Comparison of ENCODE assay signal across 11 cellular contexts in the genomic region with DNA sequence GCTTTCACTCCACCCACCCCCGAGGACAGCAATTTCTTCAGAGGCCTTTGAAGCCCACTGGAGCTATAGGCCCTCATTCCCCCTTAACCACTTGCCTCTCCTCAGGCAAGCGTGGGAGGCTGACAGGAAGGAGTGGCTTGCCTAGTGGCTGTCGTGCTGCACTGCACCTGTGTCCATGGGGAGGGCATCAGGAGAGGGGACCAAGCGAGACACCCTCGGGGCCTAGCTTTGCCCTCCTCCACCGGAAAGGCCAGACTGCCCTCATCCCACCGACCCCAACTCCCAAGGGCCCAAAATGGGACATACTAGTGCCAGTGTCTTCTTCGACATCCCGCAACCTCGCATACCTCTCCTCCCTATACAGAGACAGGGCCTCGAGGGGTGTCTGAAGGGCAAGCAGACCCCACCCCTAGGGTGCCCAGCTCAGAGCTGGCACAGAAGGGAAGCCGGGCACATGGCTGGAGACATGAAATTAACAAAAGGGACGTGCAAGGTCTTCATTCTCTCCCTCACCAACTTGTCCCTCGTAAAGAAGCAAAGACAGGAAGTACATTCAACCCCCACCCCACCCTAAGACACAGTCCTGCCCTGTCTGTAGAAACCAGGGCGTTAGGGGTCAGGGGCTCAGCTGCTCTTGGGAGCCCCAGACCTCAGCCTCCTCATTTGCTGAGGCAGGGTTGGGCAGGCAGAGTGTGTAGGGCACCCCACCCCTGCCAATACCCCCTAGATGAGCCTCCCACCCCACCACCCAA. TPM values are rescaled to one million over a fixed set of nuclear protein-coding genes. Genes with fewer than 3 reads are reported as not detected.
DNase-seq lines count a peak whose midpoint lies in the region; ATAC-seq, FAIRE-seq and TF ChIP-seq lines count a peak whose summit lies in the region.
"Had no signal": no experiment of that assay in that cellular context is flagged by ENCODE, and none has a peak within 500 bp of the region (broad histone marks: within the 10 kb centered on the region; RNA-seq: fewer than 3 reads in every experiment).

No MANE protein-coding gene starts in this region.

- no peak overlapping the region for H3K4me3 ChIP-seq in HepG2 (replicated peaks in 1 of 3; ENCODE audit: insufficient read depth in 1 of 3, low read depth in 2 of 3, low read length in 3 of 3)
- H3K4me3 ChIP-seq: cardiac muscle cell had no signal

- TF ChIP-seq CTCF in CD14-positive monocyte (IDR thresholded peaks at IDR 0.05) (no peak), HepG2 (CRISPR knock-in tag; IDR thresholded peaks at IDR 0.05) (no peak), natural killer cell (IDR thresholded peaks at IDR 0.05) (no peak)

- in situ Hi-C loops in KBM-7 (cut with MboI; ENCODE audit: low pct_unique_long_range_greater_than_20kb, low sequenced_read_pairs): no loop called here
- in situ Hi-C loops in HepG2 (cut with HindIII; ENCODE audit: extremely low pct_ligation_motif_present, low pct_unique_long_range_greater_than_20kb): no loop called here

- peaks cover 32 to 57% of the 10 kb centered on the region in 2 donors for H3K36me3 Mint-ChIP-seq in CD14-positive monocyte
- H3K36me3 Mint-ChIP-seq in natural killer cell: no peaks in the 10 kb centered on the region

- H3K27me3 ChIP-seq in HepG2 (ENCODE audit: control insufficient read depth in 1 of 2, insufficient read depth in 2 of 2, low read length in 2 of 2): peaks cover 2 to 9% of the 10 kb centered on the region in 2 experiments; a peak in 2 of 5 replicates
- H3K27me3 ChIP-seq: cardiac muscle cell had no signal

- DNase-seq in CD14-positive monocyte (ENCODE audit: low spot score): no peak
- DNase-seq in KBM-7: peak; percentile 56
- DNase-seq in activated T-cell treated with anti-CD3 and anti-CD28 coated beads, Interleukin-2, amount 50 U/mL, for 1 hour: peak; percentile 51
- DNase-seq in HepG2 (ENCODE audit: low spot score): no peak
- DNase-seq in SK-N-DZ (ENCODE audit: low spot score): no peak
- no peak for DNase-seq in natural killer cell
- DNase-seq: NCI-H1436 treated with DMSO at 0.1 percent for 48 hours had no signal

- H3K79me2 ChIP-seq in HepG2 (ENCODE audit: insufficient read depth, low read length): no peaks in the 10 kb centered on the region

- no peak for TF ChIP-seq RAD21 in HepG2 (CRISPR knock-in tag; IDR thresholded peaks at IDR 0.05)

- H3K36me3 ChIP-seq in HepG2 (replicated peaks in 1 of 2; ENCODE audit: control insufficient read depth in 1 of 2, insufficient read depth in 2 of 2, low read length in 2 of 2): no peaks in the 10 kb centered on the region
- H3K36me3 ChIP-seq: cardiac muscle cell had no signal

- intact Hi-C loops in CD14-positive monocyte (cut with micrococcal nuclease): no loop called here
- intact Hi-C loops in HepG2 (cut with micrococcal nuclease; ENCODE audit: unreplicated experiment): no loop called here
- intact Hi-C loops in natural killer cell (cut with micrococcal nuclease): no loop called here

- peak; percentile 82 for ATAC-seq in HepG2
- no peak for ATAC-seq in GM19035 (IDR thresholded peaks at IDR 0.05; ENCODE audit: unreplicated experiment)
- no peak for ATAC-seq in HG03095 (IDR thresholded peaks at IDR 0.05; ENCODE audit: unreplicated experiment)
- no peak for ATAC-seq in natural killer cell
- ATAC-seq: SK-N-SH treated with all-trans-retinoic acid at 6 μM for 48 hours had no signal

- H3K9ac ChIP-seq in HepG2 (ENCODE audit: insufficient read depth, low read depth, low read length): no peak overlapping the region

- TF ChIP-seq EP300 in HepG2 (IDR thresholded peaks at IDR 0.05; ENCODE audit: low read depth in 2 of 2, low read length in 2 of 2) (no peak), HepG2 (CRISPR knock-in tag; IDR thresholded peaks at IDR 0.05; ENCODE audit: borderline replicate concordance) (no peak)

- H3K9me3 Mint-ChIP-seq in CD14-positive monocyte: peaks cover 0 to 9% (median 0%) of the 10 kb centered on the region in 7 donors
- peaks cover 0 to 3% of the 10 kb centered on the region in 2 donors for H3K9me3 Mint-ChIP-seq in natural killer cell

- H3K4me1 ChIP-seq in HepG2 (ENCODE audit: insufficient read depth, low read length): peaks cover 10% of the 10 kb centered on the region

- no TSS peak for BruUV-seq in HepG2 (replicated peaks; lab: Mats Ljungman, UMichigan)

- H3K4me2 ChIP-seq in HepG2 (ENCODE audit: low read depth, low read length): no peak overlapping the region

- no peaks in the 10 kb centered on the region for H3K9me3 ChIP-seq in HepG2 (ENCODE audit: low read length)

- CTCF ChIA-PET in HepG2 (lab: Yijun Ruan, JAX; ENCODE audit: low intra/inter-chr PET ratio, low total read pairs): no interaction called here

- FAIRE-seq in HepG2 (lab: Jason Lieb, UNC): no peak

- no peak overlapping the region for H3K27ac ChIP-seq in HepG2 (ENCODE audit: extremely low read length, insufficient read depth, low read length)

- no peak overlapping the region for H2AFZ ChIP-seq in HepG2 (ENCODE audit: low read length)

- H3K4me3 Mint-ChIP-seq in CD14-positive monocyte (peak overlapping the region; percentile 24 to 55), natural killer cell (no peak overlapping the region)

- H3K27me3 Mint-ChIP-seq in CD14-positive monocyte (ENCODE audit: low read depth in 3 of 3) (peaks cover 0 to 1% (median 0%) of the 10 kb centered on the region in 3 donors), natural killer cell (ENCODE audit: low read depth in 2 of 2) (no peaks in the 10 kb centered on the region)

- POLR2A ChIA-PET in HepG2 (lab: Yijun Ruan, JAX): no interaction called here

- H4K20me1 ChIP-seq in HepG2 (ENCODE audit: insufficient read depth, low read length): no peaks in the 10 kb centered on the region

- peaks cover 92% of the 10 kb centered on the region for H3K4me1 Mint-ChIP-seq in CD14-positive monocyte
- H3K4me1 Mint-ChIP-seq in natural killer cell: peaks cover 5 to 28% of the 10 kb centered on the region in 2 donors

- TF ChIP-seq POLR2A in HepG2 (IDR thresholded peaks at IDR 0.05; ENCODE audit: insufficient read depth in 1 of 2, low read depth in 2 of 2, low read length in 2 of 2): no peak

- WGBS in HepG2 (ENCODE audit: low lambda C conversion rate): 40% methylated on average over 14 of the region's 15 CpGs

- peak overlapping the region; percentile 77 to 89 (median 81) for H3K27ac Mint-ChIP-seq in CD14-positive monocyte
- peak overlapping the region in 1 of 2 donors; percentile 2 for H3K27ac Mint-ChIP-seq in natural killer cell

RNA-seq across cellular contexts. Expression of gene VIPR1, which starts 24.3 kb away (rescaled TPM):
- polyA plus RNA-seq in CD14-positive monocyte (10 to 100 TPM; 15.5 to 16.0 TPM), HepG2 (2011; rRNA removed) (0.07 and 0.11 TPM in 2 replicates)
- total RNA-seq in HepG2 (2016; rRNA removed; fragmentation: Illumina TruSeq; extraction: Trizol) (0.04 TPM in 1 of 2 replicates, not detected in the other), natural killer cell (1 to 10 TPM; 2.3 to 3.1 (median 2.4) TPM)
- total RNA-seq in HepG2 (2016; cell fraction: cytosol; rRNA removed; fragmentation: Illumina TruSeq; extraction: Trizol; ENCODE audit: low read depth): not detected in 2 replicates
- total RNA-seq in HepG2 (2016; cell fraction: insoluble cytoplasmic fraction; rRNA removed; fragmentation: Illumina TruSeq; extraction: Trizol): 0.19 TPM in 1 of 2 replicates, not detected in the other
- 0.12 TPM in 1 of 2 replicates, not detected in the other for total RNA-seq in HepG2 (2016; cell fraction: membrane; rRNA removed; fragmentation: Illumina TruSeq; extraction: Trizol)
- total RNA-seq in HepG2 (2016; cell fraction: nucleus; rRNA removed; fragmentation: Illumina TruSeq; extraction: Trizol): not detected in 2 replicates
- polyA plus RNA-seq in HepG2 (2011; cell fraction: cytosol; rRNA removed): 0.04 TPM in 2 replicates
- 0.27 and 0.29 TPM in 2 replicates for polyA plus RNA-seq in HepG2 (2011; cell fraction: nucleus; rRNA removed)
- 0.30 TPM in 1 of 2 replicates, not detected in the other for polyA plus RNA-seq in HepG2 (2012)
- polyA plus RNA-seq in HepG2 (2016; cell fraction: cytosol; fragmentation: Illumina TruSeq; extraction: Trizol; ENCODE audit: low read depth): 0.03 TPM in 1 of 2 replicates, not detected in the other
- polyA plus RNA-seq in HepG2 (2016; cell fraction: insoluble cytoplasmic fraction; fragmentation: Illumina TruSeq; extraction: Trizol; ENCODE audit: low read depth): not detected in 2 replicates
- polyA plus RNA-seq in HepG2 (2016; cell fraction: membrane; fragmentation: Illumina TruSeq; extraction: Trizol; ENCODE audit: low read depth): not detected in 2 replicates
- polyA plus RNA-seq in HepG2 (2016; cell fraction: nucleus; fragmentation: Illumina TruSeq; extraction: Trizol; ENCODE audit: insufficient read depth, low read depth): not detected in 2 replicates
- 0.86 TPM in 1 of 2 replicates, not detected in the other for polyA minus RNA-seq in HepG2 (2011; rRNA and poly(A)+ RNA removed; ENCODE audit: low replicate concordance)
- polyA minus RNA-seq in HepG2 (2011; cell fraction: cytosol; rRNA and poly(A)+ RNA removed): not detected in 2 replicates
- polyA minus RNA-seq in HepG2 (2011; cell fraction: nucleus; rRNA and poly(A)+ RNA removed): 0.12 TPM in 1 of 2 replicates, not detected in the other
- 0.15 TPM in 1 of 2 replicates, not detected in the other for polyA plus RNA-seq in SK-N-DZ (2014; cell fraction: cytosol; rRNA removed)
- 0.19 and 1.4 TPM in 2 replicates for polyA plus RNA-seq in SK-N-DZ (2014; cell fraction: nucleus; rRNA removed)

RNA-seq across cellular contexts. Expression of gene SEC22C, which starts 55.0 kb away (rescaled TPM):
- polyA plus RNA-seq in CD14-positive monocyte (10 to 100 TPM; 27.4 to 28.4 TPM), HepG2 (2011; rRNA removed) (20.0 and 21.9 TPM in 2 replicates)
- total RNA-seq in HepG2 (2016; rRNA removed; fragmentation: Illumina TruSeq; extraction: Trizol) (38.4 and 40.0 TPM in 2 replicates), natural killer cell (10 to 100 TPM; 51.3 to 60.4 (median 55.9) TPM)
- 25.9 and 36.4 TPM in 2 replicates for total RNA-seq in HepG2 (2016; cell fraction: cytosol; rRNA removed; fragmentation: Illumina TruSeq; extraction: Trizol; ENCODE audit: low read depth)
- total RNA-seq in HepG2 (2016; cell fraction: insoluble cytoplasmic fraction; rRNA removed; fragmentation: Illumina TruSeq; extraction: Trizol): 38.6 and 41.8 TPM in 2 replicates
- 45.6 and 58.9 TPM in 2 replicates for total RNA-seq in HepG2 (2016; cell fraction: membrane; rRNA removed; fragmentation: Illumina TruSeq; extraction: Trizol)
- total RNA-seq in HepG2 (2016; cell fraction: nucleus; rRNA removed; fragmentation: Illumina TruSeq; extraction: Trizol): 34.2 and 41.3 TPM in 2 replicates
- polyA plus RNA-seq in HepG2 (2011; cell fraction: cytosol; rRNA removed): 12.9 and 17.6 TPM in 2 replicates
- polyA plus RNA-seq in HepG2 (2011; cell fraction: nucleus; rRNA removed): 15.0 and 20.4 TPM in 2 replicates
- 17.6 and 18.1 TPM in 2 replicates for polyA plus RNA-seq in HepG2 (2012)
- 24.2 and 41.5 TPM in 2 replicates for polyA plus RNA-seq in HepG2 (2016; cell fraction: cytosol; fragmentation: Illumina TruSeq; extraction: Trizol; ENCODE audit: low read depth)
- polyA plus RNA-seq in HepG2 (2016; cell fraction: insoluble cytoplasmic fraction; fragmentation: Illumina TruSeq; extraction: Trizol; ENCODE audit: low read depth): 25.7 and 26.7 TPM in 2 replicates
- polyA plus RNA-seq in HepG2 (2016; cell fraction: membrane; fragmentation: Illumina TruSeq; extraction: Trizol; ENCODE audit: low read depth): 32.4 and 41.0 TPM in 2 replicates
- 43.5 and 53.7 TPM in 2 replicates for polyA plus RNA-seq in HepG2 (2016; cell fraction: nucleus; fragmentation: Illumina TruSeq; extraction: Trizol; ENCODE audit: insufficient read depth, low read depth)
- 19.9 and 35.0 TPM in 2 replicates for polyA minus RNA-seq in HepG2 (2011; rRNA and poly(A)+ RNA removed; ENCODE audit: low replicate concordance)
- 9.6 and 11.0 TPM in 2 replicates for polyA minus RNA-seq in HepG2 (2011; cell fraction: cytosol; rRNA and poly(A)+ RNA removed)
- 18.0 and 21.8 TPM in 2 replicates for polyA minus RNA-seq in HepG2 (2011; cell fraction: nucleus; rRNA and poly(A)+ RNA removed)
- 41.0 and 48.4 TPM in 2 replicates for polyA plus RNA-seq in SK-N-DZ (2014; cell fraction: cytosol; rRNA removed)
- 26.8 and 32.7 TPM in 2 replicates for polyA plus RNA-seq in SK-N-DZ (2014; cell fraction: nucleus; rRNA removed)

Comparison
In these comparisons a context has a peak if more than half of its experiments do, and no peak if none do; other contexts are left out.
1. DNase-seq: peak in KBM-7 (single experiment) and activated T-cell treated with anti-CD3 and anti-CD28 coated beads, Interleukin-2, amount 50 U/mL, for 1 hour (single experiment); none in CD14-positive monocyte (single experiment), HepG2 (single experiment), SK-N-DZ (single experiment) and natural killer cell (single experiment).